ENCODE assay signal across 8 cellular contexts in genomic region chr2:95121495-95122196, GRCh38. TPM values are rescaled to one million over a fixed set of nuclear protein-coding genes. Genes with fewer than 3 reads are reported as not detected.
DNase-seq lines count a peak whose midpoint lies in the region; ATAC-seq and TF ChIP-seq lines count a peak whose summit lies in the region.

Gene MRPS5 (minus strand): TSS chr2:95121808. CDS start chr2:95121791, 17 bp downstream.

- peak within 1 kb of the TSS; percentile 100 for H3K9ac ChIP-seq in fibroblast of lung (ENCODE audit: insufficient read depth, low read length)

- DNase-seq in DMS79 (lab: John Stamatoyannopoulos, UW): peak; percentile 49
- peak; percentile 77 for DNase-seq in RPMI7951 (ENCODE audit: low read depth)
- DNase-seq in activated T-helper 1 cell treated with anti-CD3 and anti-CD28 coated beads, Interleukin-12 subunit alpha, Interleukin-12 subunit beta, Interleukin-2, Interleukin-4 antibody, amounts not matched to agents 30 ng/mL and 10 ng/mL and 1 ng/mL, durations not matched to agents 14 hours and 24 hours and 36 hours (ENCODE audit: low spot score): peak; percentile 84
- DNase-seq in fibroblast of lung (ENCODE audit: low read depth in 2 of 2): peak; percentile 60 to 65
- DNase-seq in natural killer cell: peak; percentile 86
- DNase-seq in stimulated activated naive CD4-positive, alpha-beta T cell treated with Interleukin-2 at 50 U/mL for 16 hours (lab: John Stamatoyannopoulos, UW): peak; percentile 90

- H4K20me1 ChIP-seq in fibroblast of lung (ENCODE audit: control insufficient read depth, extremely low read depth, insufficient read depth, low read length): no peaks in the 10 kb centered on the region

- intact Hi-C loops in activated T-helper 1 cell treated with anti-CD3 and anti-CD28 coated beads, Interleukin-12 subunit alpha, Interleukin-12 subunit beta, Interleukin-2, Interleukin-4 antibody, amounts not matched to agents 30 ng/mL and 10 ng/mL and 1 ng/mL, durations not matched to agents 14 hours and 24 hours and 36 hours (cut with micrococcal nuclease): loop anchor here (1.0 to 5.0 kb wide), 5 partner anchors 38 to 281 kb away; partner anchors contain the start of genes FAHD2A, ZNF2, ZNF514 and ZNF892
- intact Hi-C loops in natural killer cell (cut with micrococcal nuclease): loop anchor here (1.0 to 2.0 kb wide), 2 partner anchors 39 to 86 kb away; partner anchors contain the start of gene ZNF892

- peak within 1 kb of the TSS; percentile 71 to 97 (median 91) for H3K27ac Mint-ChIP-seq in IgD-negative memory B cell
- peak within 1 kb of the TSS; percentile 95 for H3K27ac Mint-ChIP-seq in activated T-helper 1 cell treated with anti-CD3 and anti-CD28 coated beads, Interleukin-12 subunit alpha, Interleukin-12 subunit beta, Interleukin-2, Interleukin-4 antibody, amounts not matched to agents 30 ng/mL and 10 ng/mL and 1 ng/mL, durations not matched to agents 14 hours and 24 hours and 36 hours
- H3K27ac Mint-ChIP-seq in natural killer cell: peak within 1 kb of the TSS; percentile 90

- TF ChIP-seq CTCF in fibroblast of lung (conservative IDR thresholded peaks at IDR 0.05 in 1 of 2, IDR thresholded peaks at IDR 0.05 in 1 of 2; ENCODE audit: low read depth in 1 of 2, low read length in 2 of 2) (peak in 1 of 2 donors; percentile 49), natural killer cell (IDR thresholded peaks at IDR 0.05) (no peak)

- peaks cover 2% of the 10 kb centered on the region for H3K4me1 ChIP-seq in fibroblast of lung (ENCODE audit: control insufficient read depth, extremely low read depth, insufficient read depth, low read length)

- peak within 1 kb of the TSS; percentile 98 for H3K27ac ChIP-seq in fibroblast of lung (ENCODE audit: insufficient read depth, low read length)

- H3K79me2 ChIP-seq in fibroblast of lung (ENCODE audit: control insufficient read depth, insufficient read depth, low read length): peaks cover 33% of the 10 kb centered on the region

- no peaks in the 10 kb centered on the region for H3K36me3 ChIP-seq in fibroblast of lung (ENCODE audit: control insufficient read depth, insufficient read depth, low read length)

- no peaks in the 10 kb centered on the region for H3K9me3 ChIP-seq in fibroblast of lung (ENCODE audit: control insufficient read depth, insufficient read depth, low read depth, low read length)

- H3K4me1 Mint-ChIP-seq in IgD-negative memory B cell (peaks cover 20 to 44% (median 36%) of the 10 kb centered on the region in 3 donors), natural killer cell (peaks cover 46 to 50% of the 10 kb centered on the region in 2 donors)
- peaks cover 46% of the 10 kb centered on the region for H3K4me1 Mint-ChIP-seq in activated T-helper 1 cell treated with anti-CD3 and anti-CD28 coated beads, Interleukin-12 subunit alpha, Interleukin-12 subunit beta, Interleukin-2, Interleukin-4 antibody, amounts not matched to agents 30 ng/mL and 10 ng/mL and 1 ng/mL, durations not matched to agents 14 hours and 24 hours and 36 hours (ENCODE audit: low read depth)

- H3K4me3 ChIP-seq in fibroblast of lung (replicated peaks in 1 of 4; ENCODE audit: control extremely low read depth in 1 of 4, insufficient read depth in 1 of 4, low read depth in 3 of 4, low read length in 4 of 4): peak within 1 kb of the TSS; percentile 97 to 99 (median 99)

- H3K9me3 Mint-ChIP-seq in IgD-negative memory B cell (no peaks in the 10 kb centered on the region), natural killer cell (no peaks in the 10 kb centered on the region)
- no peaks in the 10 kb centered on the region for H3K9me3 Mint-ChIP-seq in activated T-helper 1 cell treated with anti-CD3 and anti-CD28 coated beads, Interleukin-12 subunit alpha, Interleukin-12 subunit beta, Interleukin-2, Interleukin-4 antibody, amounts not matched to agents 30 ng/mL and 10 ng/mL and 1 ng/mL, durations not matched to agents 14 hours and 24 hours and 36 hours

- no peaks in the 10 kb centered on the region for H3K36me3 Mint-ChIP-seq in IgD-negative memory B cell
- peaks cover 10% of the 10 kb centered on the region for H3K36me3 Mint-ChIP-seq in activated T-helper 1 cell treated with anti-CD3 and anti-CD28 coated beads, Interleukin-12 subunit alpha, Interleukin-12 subunit beta, Interleukin-2, Interleukin-4 antibody, amounts not matched to agents 30 ng/mL and 10 ng/mL and 1 ng/mL, durations not matched to agents 14 hours and 24 hours and 36 hours (ENCODE audit: low read depth)
- H3K36me3 Mint-ChIP-seq in natural killer cell: no peaks in the 10 kb centered on the region

- ATAC-seq in GM21529 (IDR thresholded peaks at IDR 0.05; ENCODE audit: unreplicated experiment) (peak; percentile 90), natural killer cell (peak; percentile 96)

- peak within 1 kb of the TSS; percentile 97 for H2AFZ ChIP-seq in fibroblast of lung (ENCODE audit: low read length)

- H3K4me2 ChIP-seq in fibroblast of lung (ENCODE audit: extremely low read depth, insufficient read depth, low read length): peak within 1 kb of the TSS; percentile 83

- peak within 1 kb of the TSS; percentile 95 to 99 (median 96) for H3K4me3 Mint-ChIP-seq in IgD-negative memory B cell
- peak within 1 kb of the TSS; percentile 97 for H3K4me3 Mint-ChIP-seq in activated T-helper 1 cell treated with anti-CD3 and anti-CD28 coated beads, Interleukin-12 subunit alpha, Interleukin-12 subunit beta, Interleukin-2, Interleukin-4 antibody, amounts not matched to agents 30 ng/mL and 10 ng/mL and 1 ng/mL, durations not matched to agents 14 hours and 24 hours and 36 hours
- H3K4me3 Mint-ChIP-seq in natural killer cell: peak within 1 kb of the TSS; percentile 96

- H3K27me3 Mint-ChIP-seq in IgD-negative memory B cell (no peaks in the 10 kb centered on the region), natural killer cell (ENCODE audit: low read depth in 2 of 2) (peaks cover 0 to 4% of the 10 kb centered on the region in 2 donors)
- peaks cover 2% of the 10 kb centered on the region for H3K27me3 Mint-ChIP-seq in activated T-helper 1 cell treated with anti-CD3 and anti-CD28 coated beads, Interleukin-12 subunit alpha, Interleukin-12 subunit beta, Interleukin-2, Interleukin-4 antibody, amounts not matched to agents 30 ng/mL and 10 ng/mL and 1 ng/mL, durations not matched to agents 14 hours and 24 hours and 36 hours (ENCODE audit: insufficient read depth)

- H3K27me3 ChIP-seq in fibroblast of lung (ENCODE audit: control insufficient read depth, insufficient read depth, low read length): no peaks in the 10 kb centered on the region

RNA-seq across cellular contexts. Expression of gene MRPS5, which starts in this region (rescaled TPM):
- polyA plus RNA-seq in IgD-negative memory B cell (38.6 TPM), fibroblast of lung (46.2 and 52.7 TPM in 2 replicates)
- total RNA-seq in RPMI7951 (2014; rRNA removed; shearing (Covaris generic)): 54.1 and 58.7 TPM in 2 replicates
- 89.6 and 93.6 TPM in 2 replicates for total RNA-seq in activated T-helper 1 cell treated with anti-CD3 and anti-CD28 coated beads, Interleukin-12 subunit alpha, Interleukin-12 subunit beta, Interleukin-2, Interleukin-4 antibody, amounts not matched to agents 30 ng/mL and 10 ng/mL and 1 ng/mL, durations not matched to agents 14 hours and 24 hours and 36 hours
- total RNA-seq in fibroblast of lung (50.8 and 61.1 TPM in 2 replicates), natural killer cell (10 to 100 TPM; 26.4 to 40.0 (median 29.8) TPM)
- polyA plus RNA-seq in fibroblast of lung (2012): 42.8 and 47.2 TPM in 2 replicates
- 35.0 and 38.6 TPM in 2 replicates for polyA minus RNA-seq in fibroblast of lung (ENCODE audit: low replicate concordance)

Comparison
In these comparisons a context has a peak if more than half of its experiments do, and no peak if none do; other contexts are left out.
1. Peak in every context shown above with its lines: DNase-seq, ATAC-seq, H3K4me3 ChIP-seq and H3K27ac ChIP-seq.